Comparison of ENCODE assay signal across 18 cellular contexts in the genomic region with DNA sequence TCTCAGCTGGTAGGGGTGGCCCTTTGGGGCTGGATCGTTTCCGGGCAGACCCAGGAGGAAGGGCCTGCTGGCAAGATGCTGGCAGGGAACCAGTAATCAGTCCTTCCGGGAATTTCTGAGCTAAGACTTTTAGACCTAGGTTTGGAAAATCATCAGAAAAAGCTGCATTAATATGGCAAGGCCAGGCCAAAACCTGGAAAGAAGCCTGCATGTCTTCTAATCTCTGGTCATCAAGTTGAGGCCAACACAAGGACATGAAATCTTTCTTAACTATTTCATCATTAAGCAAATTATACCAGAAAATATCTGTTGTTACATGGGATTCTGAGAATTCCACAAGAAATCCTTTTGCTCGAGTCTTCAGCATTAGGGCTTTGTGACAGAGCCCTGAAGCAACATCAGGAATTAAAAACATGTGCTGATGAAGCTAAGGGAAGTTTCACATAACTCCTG. TPM values are rescaled to one million over a fixed set of nuclear protein-coding genes. Genes with fewer than 3 reads are reported as not detected.
A peak's percentile ranks its signal among the peaks of the same experiment; 100 is the strongest.
DNase-seq lines count a peak whose midpoint lies in the region; ATAC-seq, FAIRE-seq and TF ChIP-seq lines count a peak whose summit lies in the region.
"Had no signal": no experiment of that assay in that cellular context is flagged by ENCODE, and none has a peak within 500 bp of the region (broad histone marks: within the 10 kb centered on the region; RNA-seq: fewer than 3 reads in every experiment).

No MANE protein-coding gene starts in this region.

- H3K4me3 Mint-ChIP-seq in MCF 10A (ENCODE audit: unreplicated experiment), result no peak overlapping the region
- H3K4me3 Mint-ChIP-seq in mesothelial cell of epicardium, result no peak overlapping the region
- H3K4me3 Mint-ChIP-seq in stimulated activated naive CD8-positive, alpha-beta T cell treated with anti-CD3 and anti-CD28 coated beads, Interleukin-15, amount 100 ng/mL, for 72 hours, result no peak overlapping the region
- H3K4me3 Mint-ChIP-seq: activated CD4-positive, alpha-beta memory T cell treated with anti-CD3 and anti-CD28 coated beads, Interleukin-2, amount 10 ng/mL, durations not matched to agents 7 days and 5 days had no signal

- peak; percentile 69 for ATAC-seq in aorta (ENCODE audit: low FRiP score)
- no peak for ATAC-seq in stimulated activated naive CD8-positive, alpha-beta T cell treated with anti-CD3 and anti-CD28 coated beads, Interleukin-15, amount 100 ng/mL, for 72 hours
- no peak for ATAC-seq in HG02588 (IDR thresholded peaks at IDR 0.05; ENCODE audit: unreplicated experiment)
- ATAC-seq: HCT116 had no signal

- H3K4me1 Mint-ChIP-seq in MCF 10A (ENCODE audit: insufficient read depth, unreplicated experiment) (no peaks in the 10 kb centered on the region), mesothelial cell of epicardium (peaks cover 54% of the 10 kb centered on the region)
- H3K4me1 Mint-ChIP-seq in stimulated activated naive CD8-positive, alpha-beta T cell treated with anti-CD3 and anti-CD28 coated beads, Interleukin-15, amount 100 ng/mL, for 72 hours, result peaks cover 34% of the 10 kb centered on the region

- H3K9me3 ChIP-seq in breast epithelium (no peaks in the 10 kb centered on the region), aorta (ENCODE audit: control insufficient read depth, low read length) (no peaks in the 10 kb centered on the region)
- H3K9me3 ChIP-seq: psoas muscle, thoracic aorta had no signal

- H3K4me3 ChIP-seq in breast epithelium, result no peak overlapping the region
- no peak overlapping the region for H3K4me3 ChIP-seq in aorta (ENCODE audit: low read length in 2 of 2)
- H3K4me3 ChIP-seq: psoas muscle, thoracic aorta had no signal

- H3K27me3 ChIP-seq in breast epithelium (no peaks in the 10 kb centered on the region), aorta (ENCODE audit: control insufficient read depth in 1 of 2, insufficient read depth in 2 of 2, low read length in 1 of 2) (no peaks in the 10 kb centered on the region)

- TF ChIP-seq POLR2A in breast epithelium (IDR thresholded peaks at IDR 0.05), result no peak

- H3K36me3 Mint-ChIP-seq in MCF 10A (ENCODE audit: insufficient read depth, unreplicated experiment) (peaks cover 24% of the 10 kb centered on the region), mesothelial cell of epicardium (peaks cover 15% of the 10 kb centered on the region)

- H3K27ac Mint-ChIP-seq in MCF 10A (ENCODE audit: low read depth, unreplicated experiment), result no peak overlapping the region
- peak overlapping the region; percentile 92 for H3K27ac Mint-ChIP-seq in mesothelial cell of epicardium
- peak overlapping the region in 1 of 2 donors; percentile 72 for H3K27ac Mint-ChIP-seq in stimulated activated naive CD8-positive, alpha-beta T cell treated with anti-CD3 and anti-CD28 coated beads, Interleukin-15, amount 100 ng/mL, for 72 hours
- H3K27ac Mint-ChIP-seq: activated CD4-positive, alpha-beta memory T cell treated with anti-CD3 and anti-CD28 coated beads, Interleukin-2, amount 10 ng/mL, durations not matched to agents 7 days and 5 days had no signal

- FAIRE-seq in endometrium (lab: Jason Lieb, UNC), result peak; percentile 64
- FAIRE-seq: colon had no signal

- no TSS peak for BruUV-seq in MCF 10A (replicated peaks; lab: Mats Ljungman, UMichigan)

- no peaks in the 10 kb centered on the region for H3K36me3 ChIP-seq in breast epithelium
- no peaks in the 10 kb centered on the region for H3K36me3 ChIP-seq in aorta (ENCODE audit: control insufficient read depth in 1 of 2, insufficient read depth in 2 of 2, low read length in 1 of 2)
- H3K36me3 ChIP-seq: thoracic aorta had no signal

- TF ChIP-seq CTCF in breast epithelium (IDR thresholded peaks at IDR 0.05) (no peak), MCF 10A (IDR thresholded peaks at IDR 0.05; ENCODE audit: unreplicated experiment) (no peak), mesothelial cell of epicardium (IDR thresholded peaks at IDR 0.05; ENCODE audit: unreplicated experiment) (no peak)

- DNase-seq in breast epithelium (ENCODE audit: low spot score in 2 of 2) (no peak), MCF 10A (ENCODE audit: unreplicated experiment) (no peak), mesothelial cell of epicardium (ENCODE audit: low spot score in 2 of 2, unreplicated experiment in 2 of 2) (no peak), aorta (no peak), nucleus accumbens (lab: John Stamatoyannopoulos, UW) (no peak)
- no peak for DNase-seq in stimulated activated naive CD8-positive, alpha-beta T cell treated with anti-CD3 and anti-CD28 coated beads, Interleukin-15, amount 100 ng/mL, for 72 hours
- DNase-seq: 8988T; activated CD4-positive, alpha-beta memory T cell treated with anti-CD3 and anti-CD28 coated beads, Interleukin-2, amount 10 ng/mL, durations not matched to agents 7 days and 5 days; activated T-cell treated with anti-CD3 and anti-CD28 coated beads, Interleukin-2, amount 50 U/mL, for 48 hours; NCI-H2029; NCI-H524 treated with DMSO at 0.1 percent for 48 hours; psoas muscle had no signal

- POLR2A ChIA-PET in MCF 10A (lab: Yijun Ruan, JAX), result no interaction called here

- CTCF ChIA-PET in MCF 10A (lab: Yijun Ruan, JAX), result interaction anchor here (0.6 kb wide), 1 partner anchor 21 kb away, joined by 3 read pairs; no protein-coding TSS in a partner anchor

- H3K9me3 Mint-ChIP-seq in MCF 10A (ENCODE audit: unreplicated experiment), result no peaks in the 10 kb centered on the region
- no peaks in the 10 kb centered on the region for H3K9me3 Mint-ChIP-seq in mesothelial cell of epicardium
- H3K9me3 Mint-ChIP-seq in stimulated activated naive CD8-positive, alpha-beta T cell treated with anti-CD3 and anti-CD28 coated beads, Interleukin-15, amount 100 ng/mL, for 72 hours, result no peaks in the 10 kb centered on the region
- H3K9me3 Mint-ChIP-seq: activated CD4-positive, alpha-beta memory T cell treated with anti-CD3 and anti-CD28 coated beads, Interleukin-2, amount 10 ng/mL, durations not matched to agents 7 days and 5 days had no signal

- intact Hi-C loops in breast epithelium (cut with DNase I; ENCODE audit: low total_unique reads), result loop anchor here (5.0 kb wide), 1 partner anchor 537 kb away; no protein-coding TSS in a partner anchor
- intact Hi-C loops in MCF 10A (cut with micrococcal nuclease), result no loop called here
- intact Hi-C loops in aorta (cut with DNase I), result no loop called here

- no peaks in the 10 kb centered on the region for H3K27me3 Mint-ChIP-seq in MCF 10A (ENCODE audit: insufficient read depth, unreplicated experiment)
- no peaks in the 10 kb centered on the region for H3K27me3 Mint-ChIP-seq in mesothelial cell of epicardium (ENCODE audit: low read depth)
- H3K27me3 Mint-ChIP-seq in stimulated activated naive CD8-positive, alpha-beta T cell treated with anti-CD3 and anti-CD28 coated beads, Interleukin-15, amount 100 ng/mL, for 72 hours, result no peaks in the 10 kb centered on the region
- H3K27me3 Mint-ChIP-seq: activated CD4-positive, alpha-beta memory T cell treated with anti-CD3 and anti-CD28 coated beads, Interleukin-2, amount 10 ng/mL, durations not matched to agents 7 days and 5 days had no signal

- H3K27ac ChIP-seq in breast epithelium, result peak overlapping the region; percentile 23 to 76
- no peak overlapping the region for H3K27ac ChIP-seq in aorta (ENCODE audit: low read depth in 1 of 2, low read length in 2 of 2)
- H3K27ac ChIP-seq: epithelial cell of prostate, psoas muscle had no signal

- WGBS in aorta, 2 donors, result 7 to 11% methylated on average over 4 of the region's 4 CpGs

- H3K4me1 ChIP-seq in breast epithelium, result peaks cover 0 to 8% of the 10 kb centered on the region in 2 donors
- H3K4me1 ChIP-seq in aorta (ENCODE audit: control insufficient read depth in 1 of 2, insufficient read depth in 2 of 2, low read length in 2 of 2), result no peaks in the 10 kb centered on the region
- H3K4me1 ChIP-seq: psoas muscle had no signal

RNA-seq across cellular contexts. Expression of a gene that starts 19.9 kb away (rescaled TPM):
- total RNA-seq in breast epithelium (under 1 TPM in 2 of 3 donors, not detected in 1; 0.73 to 0.96 TPM), MCF 10A (2022) (not detected in 2 replicates), mesothelial cell of epicardium (0.75 to 1.4 TPM (median 1.1 TPM) in 3 replicates), aorta (1 to 10 TPM; 3.6 to 5.9 TPM)
- polyA plus RNA-seq in aorta, result 1 to 10 TPM; 6.5 to 9.4 TPM
- total RNA-seq: activated CD4-positive, alpha-beta memory T cell treated with anti-CD3 and anti-CD28 coated beads, Interleukin-2, amount 10 ng/mL, durations not matched to agents 7 days and 5 days had no signal

RNA-seq across cellular contexts. Expression of a gene that starts 40.7 kb away (rescaled TPM):
- total RNA-seq in breast epithelium (1 to 10 TPM; 5.9 to 8.9 (median 7.0) TPM), MCF 10A (2022) (14.0 and 15.8 TPM in 2 replicates), mesothelial cell of epicardium (21.7 to 22.5 TPM (median 22.1 TPM) in 3 replicates), aorta (1 to 10 TPM; 6.2 to 6.6 TPM)
- polyA plus RNA-seq in aorta, result 1 to 10 TPM; 2.1 to 7.5 TPM

RNA-seq across cellular contexts. Expression of a gene that starts 55.5 kb away (rescaled TPM):
- total RNA-seq in breast epithelium, result not detected
- 0.42 TPM in 1 of 2 replicates, not detected in the other for total RNA-seq in MCF 10A (2022)
- total RNA-seq in mesothelial cell of epicardium, result 0.58 TPM in 1 of 3 replicates, not detected in the others
- not detected for total RNA-seq in aorta
- not detected for polyA plus RNA-seq in aorta
- total RNA-seq: activated CD4-positive, alpha-beta memory T cell treated with anti-CD3 and anti-CD28 coated beads, Interleukin-2, amount 10 ng/mL, durations not matched to agents 7 days and 5 days; thoracic aorta had no signal

Comparison
In these comparisons a context has a peak if more than half of its experiments do, and no peak if none do; other contexts are left out.
1. H3K27ac ChIP-seq: peak in breast epithelium (2 of 2); none in aorta (0 of 2).